In genomic region chr5:52796507-52797103, GRCh38 we compare ENCODE assay signal across 1 cellular context.
A peak's percentile ranks its signal among the peaks of the same experiment; 100 is the strongest.
TF ChIP-seq lines count a peak whose summit lies in the region.

No MANE protein-coding gene starts in this region.

TF ChIP-seq in HepG2, 621 proteins besides CTCF, POLR2A, EP300 and RAD21:
- peak; percentile 78 for TF ChIP-seq ZNF12 (CRISPR knock-in tag; IDR thresholded peaks at IDR 0.05)
- no peak for TF ChIP-seq ZNF280B (CRISPR knock-in tag; IDR thresholded peaks at IDR 0.05; ENCODE audit: borderline replicate concordance)
- TF ChIP-seq ZKSCAN1 (IDR thresholded peaks at IDR 0.05; ENCODE audit: low read length), result peak; percentile 86
TF ChIP-seq in HepG2: peak in this region for 2.
